In the genomic region with DNA sequence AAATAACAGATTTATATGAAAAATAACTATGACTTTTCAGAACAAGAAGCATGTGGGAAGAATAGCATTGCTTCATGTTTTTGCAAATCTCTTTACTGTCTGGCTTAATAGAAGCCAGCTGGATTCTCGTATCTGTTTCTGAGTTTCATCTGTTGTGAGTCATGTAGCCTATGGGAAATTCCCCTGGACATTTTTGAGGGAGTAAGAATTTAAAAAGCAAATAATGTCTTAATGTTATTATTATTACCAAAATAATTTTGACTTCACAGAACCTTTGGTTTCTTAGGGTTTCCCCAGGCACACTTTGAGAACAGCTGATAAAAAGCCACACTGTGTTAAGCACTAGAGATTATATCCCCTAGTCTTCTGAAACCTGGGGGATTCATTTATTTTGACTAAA, we compare ENCODE assay signal across 13 cellular contexts.
DNase-seq lines count a peak whose midpoint lies in the region; ATAC-seq, FAIRE-seq and TF ChIP-seq lines count a peak whose summit lies in the region.
"Had no signal": no experiment of that assay in that cellular context is flagged by ENCODE, and none has a peak within 500 bp of the region (broad histone marks: within the 10 kb centered on the region; RNA-seq: fewer than 3 reads in every experiment).

No MANE protein-coding gene starts in this region.

- DNase-seq in Daoy (ENCODE audit: low read depth) (peak; percentile 71), astrocyte (ENCODE audit: low read depth) (peak; percentile 77), hepatocyte (ENCODE audit: low spot score) (peak; percentile 41), frontal cortex (ENCODE audit: low spot score in 2 of 2) (no peak), testis (no peak), NCI-H146 (lab: John Stamatoyannopoulos, UW) (no peak)
- DNase-seq: activated CD4-positive, alpha-beta T cell treated with anti-CD3 and anti-CD28 coated beads, Interleukin-2, amount 50 U/mL, for 1 hour; activated naive CD8-positive, alpha-beta T cell treated with anti-CD3 and anti-CD28 coated beads, Interleukin-2, amount 10 ng/mL, durations not matched to agents 7 days and 5 days; CD4-positive, CD25-positive, alpha-beta regulatory T cell; NCI-H526 treated with DMSO at 0.1 percent for 48 hours had no signal

- TF ChIP-seq CTCF in astrocyte (IDR thresholded peaks at IDR 0.05; ENCODE audit: insufficient read depth, low read depth, low read length) (no peak), hepatocyte (IDR thresholded peaks at IDR 0.05; ENCODE audit: poor library complexity) (no peak), testis (IDR thresholded peaks at IDR 0.05) (no peak)

- intact Hi-C loops in testis (cut with DNase I; ENCODE audit: low total_unique reads), result no loop called here

- no peak overlapping the region for H3K4me3 Mint-ChIP-seq in astrocyte (ENCODE audit: unreplicated experiment)
- H3K4me3 Mint-ChIP-seq: activated naive CD8-positive, alpha-beta T cell treated with anti-CD3 and anti-CD28 coated beads, Interleukin-2, amount 10 ng/mL, durations not matched to agents 7 days and 5 days; CD4-positive, CD25-positive, alpha-beta regulatory T cell had no signal

- H2AFZ ChIP-seq in astrocyte (ENCODE audit: low read depth, low read length) (no peak overlapping the region), hepatocyte (no peak overlapping the region)

- H3K4me1 Mint-ChIP-seq in astrocyte (ENCODE audit: low read depth, unreplicated experiment), result peaks cover 23% of the 10 kb centered on the region
- H3K4me1 Mint-ChIP-seq: CD4-positive, CD25-positive, alpha-beta regulatory T cell had no signal

- H3K9me3 ChIP-seq in astrocyte (ENCODE audit: insufficient read depth, low read depth, low read length) (no peaks in the 10 kb centered on the region), hepatocyte (ENCODE audit: low read depth) (no peaks in the 10 kb centered on the region), testis (no peaks in the 10 kb centered on the region)

- no peaks in the 10 kb centered on the region for H3K27me3 Mint-ChIP-seq in astrocyte (ENCODE audit: low read depth, unreplicated experiment)

- no peak for TF ChIP-seq POLR2A in testis (IDR thresholded peaks at IDR 0.05)

- peak overlapping the region; percentile 15 for H3K9ac ChIP-seq in astrocyte (ENCODE audit: low read length)

- H3K4me2 ChIP-seq in astrocyte (ENCODE audit: low read length) (peak overlapping the region; percentile 41), hepatocyte (no peak overlapping the region)

- H4K20me1 ChIP-seq in astrocyte (ENCODE audit: insufficient read depth, low read length) (no peaks in the 10 kb centered on the region), hepatocyte (ENCODE audit: insufficient read depth, poor library complexity, severe bottlenecking) (no peaks in the 10 kb centered on the region)

- H3K4me3 ChIP-seq in astrocyte (ENCODE audit: insufficient read depth, low read depth, low read length) (no peak overlapping the region), hepatocyte (no peak overlapping the region), testis (no peak overlapping the region)

- H3K36me3 ChIP-seq in astrocyte (ENCODE audit: insufficient read depth, low read length) (no peaks in the 10 kb centered on the region), hepatocyte (replicated peaks; ENCODE audit: insufficient read depth, low read depth) (no peaks in the 10 kb centered on the region), testis (ENCODE audit: low read depth, missing control alignments) (no peaks in the 10 kb centered on the region)

- FAIRE-seq in astrocyte (lab: Jason Lieb, UNC), result no peak
- no peak for FAIRE-seq in frontal cortex (lab: Jason Lieb, UNC)

- H3K9me2 ChIP-seq in hepatocyte (replicated peaks; ENCODE audit: insufficient read depth), result no peaks in the 10 kb centered on the region

- ATAC-seq in HG02840 (IDR thresholded peaks at IDR 0.05; ENCODE audit: low FRiP score, unreplicated experiment) (peak; percentile 49), HG03135 (IDR thresholded peaks at IDR 0.05; ENCODE audit: unreplicated experiment) (no peak)
- ATAC-seq: left lobe of liver had no signal

- peak overlapping the region; percentile 31 for H3K27ac Mint-ChIP-seq in astrocyte (ENCODE audit: unreplicated experiment)
- H3K27ac Mint-ChIP-seq: activated naive CD8-positive, alpha-beta T cell treated with anti-CD3 and anti-CD28 coated beads, Interleukin-2, amount 10 ng/mL, durations not matched to agents 7 days and 5 days; CD4-positive, CD25-positive, alpha-beta regulatory T cell had no signal

- peaks cover 14% of the 10 kb centered on the region for H3K9me3 Mint-ChIP-seq in astrocyte (ENCODE audit: unreplicated experiment)

- peaks cover 11% of the 10 kb centered on the region for H3K4me1 ChIP-seq in astrocyte (ENCODE audit: insufficient read depth, low read length)
- no peaks in the 10 kb centered on the region for H3K4me1 ChIP-seq in hepatocyte (ENCODE audit: insufficient read depth)
- H3K4me1 ChIP-seq in testis, result no peaks in the 10 kb centered on the region

- H3K27me3 ChIP-seq in astrocyte (ENCODE audit: insufficient read depth, low read length) (no peaks in the 10 kb centered on the region), hepatocyte (no peaks in the 10 kb centered on the region), testis (no peaks in the 10 kb centered on the region)

- peak overlapping the region; percentile 41 for H3K27ac ChIP-seq in astrocyte (ENCODE audit: low read depth, low read length)
- peak overlapping the region; percentile 6 for H3K27ac ChIP-seq in hepatocyte
- H3K27ac ChIP-seq in testis, result no peak overlapping the region

- H3K79me2 ChIP-seq in astrocyte (ENCODE audit: insufficient read depth, low read length) (no peaks in the 10 kb centered on the region), hepatocyte (no peaks in the 10 kb centered on the region)

- 44% methylated on average over 1 of the region's 1 CpG for WGBS in hepatocyte (ENCODE audit: low lambda C conversion rate, missing lambda C conversion rate)
- WGBS in testis, 2 donors, result 43 to 47% methylated on average over 1 of the region's 1 CpG

- peaks cover 3% of the 10 kb centered on the region for H3K36me3 Mint-ChIP-seq in astrocyte (ENCODE audit: low read depth, unreplicated experiment)
- H3K36me3 Mint-ChIP-seq: activated naive CD8-positive, alpha-beta T cell treated with anti-CD3 and anti-CD28 coated beads, Interleukin-2, amount 10 ng/mL, durations not matched to agents 7 days and 5 days; CD4-positive, CD25-positive, alpha-beta regulatory T cell had no signal

Comparison
In these comparisons a context has a peak if more than half of its experiments do, and no peak if none do; other contexts are left out.
1. DNase-seq: peak in Daoy (single experiment), astrocyte (single experiment) and hepatocyte (single experiment); none in frontal cortex (0 of 2), testis (single experiment) and NCI-H146 (single experiment).
2. H3K27ac ChIP-seq: peak in astrocyte (single experiment) and hepatocyte (single experiment); none in testis (0 of 2).